Comparison of ENCODE assay signal across 25 cellular contexts in genomic region chr14:104472536-104473243, GRCh38.
"Had no signal": no experiment of that assay in that cellular context is flagged by ENCODE, and none has a peak within 500 bp of the region (broad histone marks: within the 10 kb centered on the region; RNA-seq: fewer than 3 reads in every experiment).

No MANE protein-coding gene starts in this region.

- H3K4me3 Mint-ChIP-seq: mesothelial cell of epicardium, naive B cell had no signal

- H3K27ac Mint-ChIP-seq: mesothelial cell of epicardium had no signal

- H3K4me3 ChIP-seq: coronary artery, dorsolateral prefrontal cortex, esophagus muscularis mucosa, gastroesophageal sphincter, heart right ventricle, left lung, lower lobe of right lung, mucosa of descending colon had no signal

- H3K27me3 ChIP-seq: foreskin keratinocyte had no signal

- H3K27ac ChIP-seq: coronary artery, dorsolateral prefrontal cortex, esophagus muscularis mucosa, foreskin keratinocyte, gastroesophageal sphincter, heart right ventricle, left lung, lower lobe of right lung had no signal

- H3K36me3 ChIP-seq: esophagus muscularis mucosa, gastroesophageal sphincter, heart right ventricle, left lung, lower lobe of right lung had no signal

- H3K4me1 ChIP-seq: esophagus muscularis mucosa, foreskin keratinocyte, gastroesophageal sphincter, heart right ventricle, left lung, lower lobe of right lung had no signal

- FAIRE-seq: colon, endothelial cell of umbilical vein, frontal cortex, islet of Langerhans, kidney had no signal

- H3K36me3 Mint-ChIP-seq: mesothelial cell of epicardium, naive B cell had no signal

- DNase-seq: dermis blood vessel endothelial cell; dorsolateral prefrontal cortex; effector CD4-positive, alpha-beta T cell; effector memory CD4-positive, alpha-beta T cell; foreskin keratinocyte; glutamatergic neuron; head of caudate nucleus; heart right ventricle; hippocampal formation; kidney; left cardiac atrium; left lung; left ventricle myocardium superior; lower lobe of right lung; mesenchymal stem cell; mucosa of descending colon; naive B cell had no signal

- H3K4me1 Mint-ChIP-seq: mesothelial cell of epicardium had no signal

- H3K9me3 ChIP-seq: esophagus muscularis mucosa, gastroesophageal sphincter, heart right ventricle, left lung, lower lobe of right lung, mucosa of descending colon had no signal
